8 cellular contexts compared by ENCODE assay signal in the genomic region with DNA sequence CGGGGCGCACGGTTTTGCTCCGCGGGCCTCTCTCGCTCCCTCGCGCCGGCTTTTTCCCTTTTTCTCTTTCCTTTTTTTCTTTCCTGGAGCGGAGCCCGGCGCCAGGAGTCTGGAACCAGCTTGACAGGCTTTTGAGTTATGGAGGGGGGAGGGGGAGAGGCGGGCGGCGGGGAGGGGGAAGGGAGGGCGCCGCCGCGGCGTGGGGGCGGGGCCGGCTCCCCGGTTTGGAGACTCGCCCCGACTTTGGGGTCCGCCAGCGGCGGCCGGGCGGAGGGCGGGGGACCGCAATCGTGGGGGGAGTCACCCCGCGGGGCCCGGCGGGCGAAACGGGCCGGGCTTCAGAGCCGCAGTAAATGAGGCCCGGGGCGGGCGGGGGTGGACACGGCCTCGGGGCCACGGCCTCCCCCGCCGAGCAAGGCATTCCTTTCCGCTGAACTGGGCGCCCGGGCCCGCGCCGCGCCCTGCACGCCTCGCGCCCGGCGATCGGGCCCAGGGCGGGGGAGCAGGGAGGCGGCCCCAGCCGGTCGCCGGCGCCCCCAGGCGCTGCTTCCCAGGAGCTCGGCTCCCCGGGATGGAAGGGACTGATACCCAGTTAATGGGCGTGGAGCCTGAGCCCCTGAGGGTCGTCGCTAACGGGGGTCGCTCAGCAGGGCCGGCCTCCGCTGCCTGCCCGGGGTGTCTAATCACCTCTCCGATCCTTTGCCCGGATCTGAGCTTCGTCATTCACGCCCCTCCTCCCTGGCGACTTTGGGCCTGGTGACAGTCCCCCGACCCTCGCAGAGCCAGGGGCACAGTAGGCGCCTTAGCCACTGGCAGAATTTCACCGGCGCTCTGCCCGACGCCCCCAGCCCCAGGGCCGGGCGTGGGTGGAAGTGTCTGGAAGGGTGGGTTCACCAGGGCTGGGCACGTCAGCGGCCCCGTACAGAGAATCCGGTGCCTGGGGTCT.
DNase-seq lines count a peak whose midpoint lies in the region; ATAC-seq, FAIRE-seq and TF ChIP-seq lines count a peak whose summit lies in the region.

No MANE protein-coding gene starts in this region.

- H3K4me1 Mint-ChIP-seq in activated CD4-positive, alpha-beta T cell treated with anti-CD3 and anti-CD28 coated beads, Interleukin-2, amount 10 ng/mL, durations not matched to agents 7 days and 5 days: peaks cover 30% of the 10 kb centered on the region

- H2AFZ ChIP-seq in H1 (ENCODE audit: low read length): no peak overlapping the region

- H3K4me3 ChIP-seq in NB4 (ENCODE audit: low read depth, low read length) (no peak overlapping the region), H1 (ENCODE audit: extremely low read depth in 1 of 4, insufficient read depth in 2 of 4, low read depth in 3 of 4, low read length in 4 of 4) (peak overlapping the region; percentile 31 to 66 (median 36)), lower lobe of right lung (peak overlapping the region; percentile 62)

- no peaks in the 10 kb centered on the region for H4K20me1 ChIP-seq in H1 (replicated peaks in 1 of 2; ENCODE audit: control insufficient read depth in 1 of 2, insufficient read depth in 2 of 2, low read length in 2 of 2)

- intact Hi-C loops in lower lobe of right lung (cut with DNase I): no loop called here

- TF ChIP-seq POLR2A in NB4 (IDR thresholded peaks at IDR 0.05; ENCODE audit: extremely low read depth, insufficient read length): no peak
- TF ChIP-seq POLR2A in H1 (IDR thresholded peaks at IDR 0.05; ENCODE audit: control extremely low read depth in 1 of 2, low read depth in 2 of 2, low read length in 2 of 2): no peak

- no peak overlapping the region for H3K4ac ChIP-seq in H1 (replicated peaks; ENCODE audit: insufficient read length, low read depth, low read length)

- peaks cover 22% of the 10 kb centered on the region for H3K27me3 Mint-ChIP-seq in activated CD4-positive, alpha-beta T cell treated with anti-CD3 and anti-CD28 coated beads, Interleukin-2, amount 10 ng/mL, durations not matched to agents 7 days and 5 days

- 4% methylated on average over 42 of the region's 97 CpGs; no CpG with 5 or more reads in 1 of the 2 experiments for WGBS in H1 (ENCODE audit: extremely low coverage in 1 of 2, insufficient coverage in 1 of 2, insufficient read length in 1 of 2, insufficient replicate concordance in 2 of 2, low coverage in 1 of 2, low lambda C conversion rate in 2 of 2, missing lambda C conversion rate in 1 of 2), 2 experiments

- ATAC-seq in lower lobe of right lung (peak; percentile 85 to 88), GM21717 (IDR thresholded peaks at IDR 0.05; ENCODE audit: unreplicated experiment) (no peak), HG03439 (IDR thresholded peaks at IDR 0.05; ENCODE audit: unreplicated experiment) (no peak)

- no peak overlapping the region for H2BK20ac ChIP-seq in H1 (ENCODE audit: low read length)

- no peak overlapping the region for H2BK5ac ChIP-seq in H1 (ENCODE audit: low read depth, low read length)

- TF ChIP-seq CTCF in NB4 (IDR thresholded peaks at IDR 0.05; ENCODE audit: low read depth, low read length): no peak
- TF ChIP-seq CTCF in H1 (IDR thresholded peaks at IDR 0.05; ENCODE audit: control extremely low read depth in 1 of 3, insufficient read depth in 1 of 3, low read depth in 1 of 3, low read length in 3 of 3): no peak
- TF ChIP-seq CTCF in lower lobe of right lung (IDR thresholded peaks at IDR 0.05): no peak

- no peak overlapping the region for H3K14ac ChIP-seq in H1 (ENCODE audit: insufficient read length)

- peak overlapping the region; percentile 46; the same call in 1 of the 2 replicates for H2BK15ac ChIP-seq in H1 (ENCODE audit: low read length)

- peaks cover 12% of the 10 kb centered on the region for H3K23me2 ChIP-seq in H1 (ENCODE audit: low read depth, low read length)

- H3K36me3 Mint-ChIP-seq in activated CD4-positive, alpha-beta T cell treated with anti-CD3 and anti-CD28 coated beads, Interleukin-2, amount 10 ng/mL, durations not matched to agents 7 days and 5 days (ENCODE audit: low read depth): no peaks in the 10 kb centered on the region

- TF ChIP-seq EP300 in H1 (IDR thresholded peaks at IDR 0.05; ENCODE audit: borderline replicate concordance in 1 of 2, low read depth in 2 of 2, low read length in 2 of 2): no peak

- H2AK5ac ChIP-seq in H1 (ENCODE audit: low read depth, low read length): no peak overlapping the region

- CTCF ChIA-PET in activated CD4-positive, alpha-beta T cell treated with anti-CD3 and anti-CD28 coated beads, Interleukin-2, amount 10 ng/mL, durations not matched to agents 7 days and 5 days (lab: Charles Lee): interaction anchor here (0.9 to 1.6 kb wide), 6 partner anchors 10 to 101 kb away, joined by 3 to 5 read pairs (median 3); no protein-coding TSS in a partner anchor
- CTCF ChIA-PET in H1 (lab: Charles Lee; ENCODE audit: partially characterized antibody): interaction anchor here (0.9 to 4.9 kb wide), 8 partner anchors 19 to 138 kb away, joined by 3 to 27 read pairs (median 4); a partner anchor contains a TSS

- no peak overlapping the region for H3K27ac Mint-ChIP-seq in activated CD4-positive, alpha-beta T cell treated with anti-CD3 and anti-CD28 coated beads, Interleukin-2, amount 10 ng/mL, durations not matched to agents 7 days and 5 days

- no peak for TF ChIP-seq RAD21 in H1 (IDR thresholded peaks at IDR 0.05 in 1 of 2, conservative IDR thresholded peaks at IDR 0.05 in 1 of 2; ENCODE audit: low read depth in 2 of 2, low read length in 2 of 2)

- H3K27me3 ChIP-seq in H1 (replicated peaks in 1 of 4; ENCODE audit: control insufficient read depth in 3 of 4, extremely low read depth in 1 of 4, insufficient read depth in 3 of 4, low read length in 3 of 4) (peaks cover 14 to 60% (median 52%) of the 10 kb centered on the region in 4 experiments), lower lobe of right lung (ENCODE audit: low read depth) (no peaks in the 10 kb centered on the region)

- peak overlapping the region; percentile 92; the same call in 1 of the 2 replicates for H2BK12ac ChIP-seq in H1 (ENCODE audit: low read depth, low read length)

- POLR2A ChIA-PET in activated CD4-positive, alpha-beta T cell treated with anti-CD3 and anti-CD28 coated beads, Interleukin-2, amount 10 ng/mL, durations not matched to agents 7 days and 5 days (lab: Charles Lee): interaction anchor here (1.1 kb wide), 1 partner anchor 13 kb away, joined by 3 read pairs; no protein-coding TSS in a partner anchor
- POLR2A ChIA-PET in H1 (lab: Charles Lee; ENCODE audit: partially characterized antibody): interaction anchor here (0.6 to 6.9 kb wide), 10 partner anchors 12 to 351 kb away, joined by 3 to 45 read pairs (median 3); no protein-coding TSS in a partner anchor

- no peaks in the 10 kb centered on the region for H3K9me3 Mint-ChIP-seq in activated CD4-positive, alpha-beta T cell treated with anti-CD3 and anti-CD28 coated beads, Interleukin-2, amount 10 ng/mL, durations not matched to agents 7 days and 5 days

- in situ Hi-C loops in Caki2 (cut with HindIII; ENCODE audit: low pct_unique_long_range_greater_than_20kb, low sequenced_read_pairs): no loop called here

- no peaks in the 10 kb centered on the region for H3K9me3 ChIP-seq in H1 (ENCODE audit: insufficient read depth in 2 of 2, low read depth in 1 of 2, low read length in 1 of 2)
- no peaks in the 10 kb centered on the region for H3K9me3 ChIP-seq in lower lobe of right lung

- H3K36me3 ChIP-seq in H1 (ENCODE audit: control insufficient read depth in 2 of 4, insufficient read depth in 4 of 4, low read length in 3 of 4): no peaks in the 10 kb centered on the region
- no peaks in the 10 kb centered on the region for H3K36me3 ChIP-seq in lower lobe of right lung

- H2BK120ac ChIP-seq in H1 (replicated peaks; ENCODE audit: low read depth, low read length): no peak overlapping the region

- no peak for FAIRE-seq in H1 (lab: Jason Lieb, UNC)

- peak overlapping the region; percentile 5; the same call in 1 of the 2 replicates for H4K8ac ChIP-seq in H1 (ENCODE audit: extremely low read depth, insufficient read depth, low read length)

- H3K56ac ChIP-seq in H1 (replicated peaks; ENCODE audit: insufficient read length, low read depth, low read length): no peak overlapping the region

- DNase-seq in Caki2 (ENCODE audit: low read depth) (peak; percentile 85), NB4 (ENCODE audit: low read depth) (peak; percentile 38), H1 (ENCODE audit: low read depth in 1 of 2, low spot score in 2 of 2) (no peak), lower lobe of right lung (peak; percentile 84)
- no peak for DNase-seq in activated CD4-positive, alpha-beta T cell treated with anti-CD3 and anti-CD28 coated beads, Interleukin-2, amount 10 ng/mL, durations not matched to agents 7 days and 5 days
- DNase-seq in stimulated activated naive CD4-positive, alpha-beta T cell treated with Interleukin-2 at 50 U/mL for 16 hours (lab: John Stamatoyannopoulos, UW): peak; percentile 31

- no peaks in the 10 kb centered on the region for H3K79me1 ChIP-seq in H1 (ENCODE audit: low read depth, low read length)

- no peak overlapping the region; a peak in 2 of 7 replicates for H3K9ac ChIP-seq in H1 (replicated peaks in 1 of 4; ENCODE audit: extremely low read depth in 1 of 4, low read depth in 3 of 4, low read length in 3 of 4)

- H4K5ac ChIP-seq in H1 (ENCODE audit: insufficient read length, low read depth, low read length): peak overlapping the region; percentile 12

- peaks cover 9 to 31% (median 19%) of the 10 kb centered on the region in 4 experiments for H3K4me1 ChIP-seq in H1 (replicated peaks in 1 of 4; ENCODE audit: control insufficient read depth in 3 of 4, insufficient read depth in 4 of 4, low read length in 3 of 4)
- H3K4me1 ChIP-seq in lower lobe of right lung: peaks cover 70% of the 10 kb centered on the region

- peak overlapping the region; percentile 94 for H3K18ac ChIP-seq in H1 (ENCODE audit: extremely low read depth, low read length)

- no peak overlapping the region for H3K27ac ChIP-seq in H1 (ENCODE audit: low read depth, low read length)
- H3K27ac ChIP-seq in lower lobe of right lung: peak overlapping the region; percentile 100

- peak overlapping the region; percentile 84 to 98 for H3K4me2 ChIP-seq in H1 (ENCODE audit: insufficient read depth in 1 of 2, low read depth in 2 of 2, low read length in 2 of 2)

- H3K23ac ChIP-seq in H1 (ENCODE audit: insufficient read length): no peak overlapping the region

- H4K91ac ChIP-seq in H1 (replicated peaks; ENCODE audit: insufficient read length, low read length): no peak overlapping the region

- H3K79me2 ChIP-seq in H1 (ENCODE audit: control insufficient read depth in 1 of 2, insufficient read depth in 2 of 2, low read length in 2 of 2): no peaks in the 10 kb centered on the region

- peak overlapping the region; percentile 48 for H3K4me3 Mint-ChIP-seq in activated CD4-positive, alpha-beta T cell treated with anti-CD3 and anti-CD28 coated beads, Interleukin-2, amount 10 ng/mL, durations not matched to agents 7 days and 5 days

TF ChIP-seq in H1, 55 proteins besides CTCF, POLR2A, EP300 and RAD21 (continues in another document):
- TF ChIP-seq JUND (IDR thresholded peaks at IDR 0.05; ENCODE audit: low read length) (no peak), CTBP2 (IDR thresholded peaks at IDR 0.05; ENCODE audit: borderline replicate concordance, insufficient read depth, insufficient read length, low read length) (no peak), SUZ12 (IDR thresholded peaks at IDR 0.05; ENCODE audit: low read length) (peak; percentile 72; the same call in 1 of the 2 replicates)

Comparison
In these comparisons a context has a peak if more than half of its experiments do, and no peak if none do; other contexts are left out.
1. DNase-seq: peak in Caki2 (single experiment), NB4 (single experiment), lower lobe of right lung (single experiment) and stimulated activated naive CD4-positive, alpha-beta T cell treated with Interleukin-2 at 50 U/mL for 16 hours (single experiment); none in activated CD4-positive, alpha-beta T cell treated with anti-CD3 and anti-CD28 coated beads, Interleukin-2, amount 10 ng/mL, durations not matched to agents 7 days and 5 days (single experiment) and H1 (0 of 2).
2. ATAC-seq: peak in lower lobe of right lung (2 of 2); none in GM21717 (single experiment) and HG03439 (single experiment).